In genomic region chr2:178863856-178864620, GRCh38 we compare ENCODE assay signal across 9 cellular contexts. TPM values are rescaled to one million over a fixed set of nuclear protein-coding genes. Genes with fewer than 3 reads are reported as not detected.
DNase-seq lines count a peak whose midpoint lies in the region; ATAC-seq, FAIRE-seq and TF ChIP-seq lines count a peak whose summit lies in the region.
"Had no signal": no experiment of that assay in that cellular context is flagged by ENCODE, and none has a peak within 500 bp of the region (broad histone marks: within the 10 kb centered on the region; RNA-seq: fewer than 3 reads in every experiment).

No MANE protein-coding gene starts in this region.

- no peaks in the 10 kb centered on the region for H3K79me2 ChIP-seq in H1 (ENCODE audit: control insufficient read depth in 1 of 2, insufficient read depth in 2 of 2, low read length in 2 of 2)

- H2AFZ ChIP-seq in H1 (ENCODE audit: low read length): peak overlapping the region; percentile 86

- H3K4me1 ChIP-seq in H1 (replicated peaks in 1 of 4; ENCODE audit: control insufficient read depth in 3 of 4, insufficient read depth in 4 of 4, low read length in 3 of 4): peaks cover 0 to 12% (median 4%) of the 10 kb centered on the region in 4 experiments; a peak in 4 of 7 replicates
- H3K4me1 ChIP-seq in left lung: peaks cover 4 to 10% of the 10 kb centered on the region in 2 donors
- peaks cover 8% of the 10 kb centered on the region for H3K4me1 ChIP-seq in testis

- TF ChIP-seq CTCF in H1 (IDR thresholded peaks at IDR 0.05; ENCODE audit: control extremely low read depth in 1 of 3, insufficient read depth in 1 of 3, low read depth in 1 of 3, low read length in 3 of 3) (no peak), left lung (IDR thresholded peaks at IDR 0.05) (no peak), testis (IDR thresholded peaks at IDR 0.05) (no peak)

- H3K4me2 ChIP-seq in H1 (ENCODE audit: insufficient read depth in 1 of 2, low read depth in 2 of 2, low read length in 2 of 2): peak overlapping the region in 1 of 2 experiments; percentile 1; a peak in 2 of 4 replicates

- H2BK20ac ChIP-seq in H1 (ENCODE audit: low read length): no peak overlapping the region; the same call in 1 of the 2 replicates

- H3K27ac ChIP-seq in H1 (ENCODE audit: low read depth, low read length): no peak overlapping the region
- H3K27ac ChIP-seq in left lung: peak overlapping the region; percentile 54 to 67
- peak overlapping the region; percentile 48 to 63 for H3K27ac ChIP-seq in testis

- FAIRE-seq in H1 (lab: Jason Lieb, UNC) (no peak), frontal cortex (lab: Jason Lieb, UNC) (no peak)

- TF ChIP-seq EP300 in H1 (IDR thresholded peaks at IDR 0.05; ENCODE audit: borderline replicate concordance in 1 of 2, low read depth in 2 of 2, low read length in 2 of 2): 0 out of 3 replicates have a peak, but pooled peaks of 1 of the 2 experiments have one; percentile 19

- H3K56ac ChIP-seq in H1 (replicated peaks; ENCODE audit: insufficient read length, low read depth, low read length): no peak overlapping the region

- 62% methylated on average over 17 of the region's 17 CpGs; no CpG with 5 or more reads in 1 of the 2 experiments for WGBS in H1 (ENCODE audit: extremely low coverage in 1 of 2, insufficient coverage in 1 of 2, insufficient read length in 1 of 2, insufficient replicate concordance in 2 of 2, low coverage in 1 of 2, low lambda C conversion rate in 2 of 2, missing lambda C conversion rate in 1 of 2), 2 experiments
- WGBS in testis, 2 donors: 63 to 69% methylated on average over 17 of the region's 17 CpGs

- ATAC-seq in left lung: peak; percentile 64
- ATAC-seq: mucosa of descending colon had no signal

- no peak overlapping the region for H2AK5ac ChIP-seq in H1 (ENCODE audit: low read depth, low read length)

- no peak overlapping the region for H3K14ac ChIP-seq in H1 (ENCODE audit: insufficient read length)

- H4K8ac ChIP-seq in H1 (ENCODE audit: extremely low read depth, insufficient read depth, low read length): no peak overlapping the region

- H4K5ac ChIP-seq in H1 (ENCODE audit: insufficient read length, low read depth, low read length): no peak overlapping the region

- H3K4ac ChIP-seq in H1 (replicated peaks; ENCODE audit: insufficient read length, low read depth, low read length): no peak overlapping the region

- TF ChIP-seq POLR2A in H1 (IDR thresholded peaks at IDR 0.05; ENCODE audit: control extremely low read depth in 1 of 2, low read depth in 2 of 2, low read length in 2 of 2) (no peak), testis (IDR thresholded peaks at IDR 0.05) (no peak)

- POLR2A ChIA-PET in H1 (lab: Charles Lee; ENCODE audit: partially characterized antibody): no interaction called here

- H3K23me2 ChIP-seq in H1 (ENCODE audit: low read depth, low read length): no peaks in the 10 kb centered on the region

- H2BK5ac ChIP-seq in H1 (ENCODE audit: low read depth, low read length): no peak overlapping the region

- H4K91ac ChIP-seq in H1 (replicated peaks; ENCODE audit: insufficient read length, low read length): no peak overlapping the region

- peak overlapping the region; percentile 3 for H2BK120ac ChIP-seq in H1 (replicated peaks; ENCODE audit: low read depth, low read length)

- H2BK15ac ChIP-seq in H1 (ENCODE audit: low read length): no peak overlapping the region

- no peak for TF ChIP-seq RAD21 in H1 (IDR thresholded peaks at IDR 0.05 in 1 of 2, conservative IDR thresholded peaks at IDR 0.05 in 1 of 2; ENCODE audit: low read depth in 2 of 2, low read length in 2 of 2)

- H3K23ac ChIP-seq in H1 (ENCODE audit: insufficient read length): no peak overlapping the region

- no peak overlapping the region for H2BK12ac ChIP-seq in H1 (ENCODE audit: low read depth, low read length)

- no peaks in the 10 kb centered on the region for H3K27me3 ChIP-seq in H1 (replicated peaks in 1 of 4; ENCODE audit: control insufficient read depth in 3 of 4, extremely low read depth in 1 of 4, insufficient read depth in 3 of 4, low read length in 3 of 4)
- no peaks in the 10 kb centered on the region for H3K27me3 ChIP-seq in left lung
- no peaks in the 10 kb centered on the region for H3K27me3 ChIP-seq in testis

- H3K9me3 ChIP-seq in H1 (ENCODE audit: insufficient read depth in 2 of 2, low read depth in 1 of 2, low read length in 1 of 2): no peaks in the 10 kb centered on the region
- H3K9me3 ChIP-seq in left lung: no peaks in the 10 kb centered on the region
- no peaks in the 10 kb centered on the region for H3K9me3 ChIP-seq in testis
- H3K9me3 ChIP-seq: mucosa of descending colon had no signal

- peaks cover 0 to 9% (median 0%) of the 10 kb centered on the region in 4 experiments; a peak in 1 of 8 replicates for H3K36me3 ChIP-seq in H1 (ENCODE audit: control insufficient read depth in 2 of 4, insufficient read depth in 4 of 4, low read length in 3 of 4)
- H3K36me3 ChIP-seq in left lung: no peaks in the 10 kb centered on the region
- H3K36me3 ChIP-seq in testis (ENCODE audit: low read depth, missing control alignments): no peaks in the 10 kb centered on the region

- intact Hi-C loops in left lung (cut with DNase I): no loop called here
- intact Hi-C loops in testis (cut with DNase I; ENCODE audit: low total_unique reads): no loop called here

- H4K20me1 ChIP-seq in H1 (replicated peaks in 1 of 2; ENCODE audit: control insufficient read depth in 1 of 2, insufficient read depth in 2 of 2, low read length in 2 of 2): no peaks in the 10 kb centered on the region

- no peak overlapping the region for H3K4me3 ChIP-seq in H1 (ENCODE audit: extremely low read depth in 1 of 4, insufficient read depth in 2 of 4, low read depth in 3 of 4, low read length in 4 of 4)
- H3K4me3 ChIP-seq in left lung: no peak overlapping the region
- no peak overlapping the region for H3K4me3 ChIP-seq in testis
- H3K4me3 ChIP-seq: mucosa of descending colon had no signal

- H3K9ac ChIP-seq in H1 (replicated peaks in 1 of 4; ENCODE audit: extremely low read depth in 1 of 4, low read depth in 3 of 4, low read length in 3 of 4): no peak overlapping the region

- H3K79me1 ChIP-seq in H1 (ENCODE audit: low read depth, low read length): no peaks in the 10 kb centered on the region

- CTCF ChIA-PET in H1 (lab: Charles Lee; ENCODE audit: partially characterized antibody): interaction anchor here (2.3 kb wide), 1 partner anchor 156 kb away, joined by 4 read pairs; no protein-coding TSS in a partner anchor

- no peak overlapping the region for H3K18ac ChIP-seq in H1 (ENCODE audit: extremely low read depth, low read length)

- DNase-seq in NCI-H69 (lab: John Stamatoyannopoulos, UW): peak; percentile 52
- DNase-seq in H1 (ENCODE audit: low read depth in 1 of 2, low spot score in 2 of 2): no peak
- DNase-seq in left lung: peak in 1 of 2 donors; percentile 39
- DNase-seq in testis: peak; percentile 33
- DNase-seq in frontal cortex (ENCODE audit: low spot score in 2 of 2): no peak
- no peak for DNase-seq in RPMI8226
- DNase-seq in H4 (ENCODE audit: low spot score): no peak
- DNase-seq in activated effector memory CD4-positive, alpha-beta T cell treated with anti-CD3 and anti-CD28 coated beads, Interleukin-2, amount 50 U/mL, for 16 hours: no peak

TF ChIP-seq in H1, 55 proteins besides CTCF, POLR2A, EP300 and RAD21:
- TF ChIP-seq BCL11A (IDR thresholded peaks at IDR 0.05; ENCODE audit: low read depth in 2 of 2, low read length in 2 of 2): no peak
- TF ChIP-seq, protein P1, sequence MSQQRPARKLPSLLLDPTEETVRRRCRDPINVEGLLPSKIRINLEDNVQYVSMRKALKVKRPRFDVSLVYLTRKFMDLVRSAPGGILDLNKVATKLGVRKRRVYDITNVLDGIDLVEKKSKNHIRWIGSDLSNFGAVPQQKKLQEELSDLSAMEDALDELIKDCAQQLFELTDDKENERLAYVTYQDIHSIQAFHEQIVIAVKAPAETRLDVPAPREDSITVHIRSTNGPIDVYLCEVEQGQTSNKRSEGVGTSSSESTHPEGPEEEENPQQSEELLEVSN (IDR thresholded peaks at IDR 0.05): peak; percentile 22; the same call in 1 of the 2 replicates

RNA-seq across cellular contexts. Expression of gene TTN, which starts 56.8 kb away (rescaled TPM):
- 6.9 and 9.7 TPM in 2 replicates for total RNA-seq in H1 (2021; fragmentation: NEBNext Ultra II Directional; extraction: Animal tissue kit (Norgen Biotek cat#: 25700))
- polyA plus RNA-seq in H1 (2011; rRNA removed) (0.16 and 0.30 TPM in 2 replicates), testis (ENCODE audit: insufficient read depth, low read depth, low replicate concordance) (2.6 TPM)
- 0.45 TPM for polyA plus RNA-seq in H1 (2011; cell fraction: cytosol; rRNA removed)
- 3.3 TPM for polyA plus RNA-seq in H1 (2011; cell fraction: nucleus; rRNA removed)
- 0.39 to 0.74 TPM (median 0.60 TPM) in 4 replicates for polyA plus RNA-seq in H1 (2012, experiment 1 of 2)
- polyA plus RNA-seq in H1 (2012, experiment 2 of 2): 0.01 TPM
- polyA plus RNA-seq in H1 (2013, experiment 1 of 2): 1.3 TPM
- 1.3 TPM for polyA plus RNA-seq in H1 (2013, experiment 2 of 2)
- 19.2 and 20.2 TPM in 2 replicates for polyA minus RNA-seq in H1 (2011; rRNA and poly(A)+ RNA removed)
- polyA minus RNA-seq in H1 (2011; cell fraction: cytosol; rRNA and poly(A)+ RNA removed): 3.2 TPM
- polyA minus RNA-seq in H1 (2011; cell fraction: nucleus; rRNA and poly(A)+ RNA removed): 34.8 TPM
- total RNA-seq in left lung (10 to 100 TPM; 26.1 to 27.5 TPM), testis (10 to 100 TPM; 30.8 to 49.1 TPM), frontal cortex (1.6 TPM)
- total RNA-seq in H4 (2014; rRNA removed; shearing (Covaris generic)): not detected in 2 replicates

Comparison
In these comparisons a context has a peak if more than half of its experiments do, and no peak if none do; other contexts are left out.
1. DNase-seq: peak in NCI-H69 (single experiment) and testis (single experiment); none in H1 (0 of 2), frontal cortex (0 of 2), RPMI8226 (single experiment), H4 (single experiment) and activated effector memory CD4-positive, alpha-beta T cell treated with anti-CD3 and anti-CD28 coated beads, Interleukin-2, amount 50 U/mL, for 16 hours (single experiment).